In genomic region chr12:29517265-29517664, GRCh38 we compare ENCODE assay signal across 15 cellular contexts. TPM values are rescaled to one million over a fixed set of nuclear protein-coding genes. Genes with fewer than 3 reads are reported as not detected.
A peak's percentile ranks its signal among the peaks of the same experiment; 100 is the strongest.
DNase-seq lines count a peak whose midpoint lies in the region; ATAC-seq and TF ChIP-seq lines count a peak whose summit lies in the region.
"Had no signal": no experiment of that assay in that cellular context is flagged by ENCODE, and none has a peak within 500 bp of the region (broad histone marks: within the 10 kb centered on the region; RNA-seq: fewer than 3 reads in every experiment).

No MANE protein-coding gene starts in this region.

- no peaks in the 10 kb centered on the region for H3K27me3 ChIP-seq in GM23338 (ENCODE audit: insufficient read depth)
- H3K27me3 ChIP-seq: neural progenitor cell had no signal

- H3K4me3 Mint-ChIP-seq in GM23338, result no peak overlapping the region
- H3K4me3 Mint-ChIP-seq: activated naive CD8-positive, alpha-beta T cell; dendritic cell treated with granulocyte-macrophage colony-stimulating factor and Interleukin-4, amounts not matched to agents 40 ng/mL and 50 ng/mL, for 4 days; neural progenitor cell had no signal

- H3K27me3 Mint-ChIP-seq in GM23338 (ENCODE audit: insufficient read depth, low read depth, poor library complexity), result no peaks in the 10 kb centered on the region

- no peaks in the 10 kb centered on the region for H3K4me1 ChIP-seq in GM23338 (ENCODE audit: insufficient read depth)
- H3K4me1 ChIP-seq: neural progenitor cell had no signal

- no peak overlapping the region for H3K27ac Mint-ChIP-seq in GM23338
- H3K27ac Mint-ChIP-seq: activated naive CD8-positive, alpha-beta T cell; dendritic cell treated with granulocyte-macrophage colony-stimulating factor and Interleukin-4, amounts not matched to agents 40 ng/mL and 50 ng/mL, for 4 days; neural progenitor cell had no signal

- H3K9me3 Mint-ChIP-seq in GM23338, result no peaks in the 10 kb centered on the region
- H3K9me3 Mint-ChIP-seq: dendritic cell treated with granulocyte-macrophage colony-stimulating factor and Interleukin-4, amounts not matched to agents 40 ng/mL and 50 ng/mL, for 4 days; neural progenitor cell had no signal

- intact Hi-C loops in posterior cingulate gyrus (cut with DNase I), result loop anchor here (5.0 kb wide), 1 partner anchor 210 kb away; no protein-coding TSS in a partner anchor

- no peak for ATAC-seq in GM23338

- H3K4me3 ChIP-seq in GM23338, result no peak overlapping the region
- H3K4me3 ChIP-seq: neural progenitor cell had no signal

- DNase-seq in NCI-H82 (lab: John Stamatoyannopoulos, UW) (peak; percentile 22), NCI-H82 treated with DMSO at 0.1 percent for 48 hours (lab: John Stamatoyannopoulos, UW; ENCODE audit: unreplicated experiment) (no peak), NCI-H1105 treated with DMSO at 0.1 percent for 48 hours (lab: John Stamatoyannopoulos, UW) (peak; percentile 15), dermis blood vessel endothelial cell (peak; percentile 11), posterior cingulate gyrus (peak in 9 of 10 donors; percentile 11 to 85 (median 32)), NCI-H146 treated with DMSO at 0.1 percent for 48 hours (lab: John Stamatoyannopoulos, UW; ENCODE audit: unreplicated experiment) (no peak), NCI-H2029 treated with DMSO at 0.1 percent for 48 hours (lab: John Stamatoyannopoulos, UW) (no peak), GM23338 (ENCODE audit: low spot score) (no peak)
- DNase-seq: activated CD8-positive, alpha-beta memory T cell treated with anti-CD3 and anti-CD28 coated beads for 24 hours; kidney; NK-92 treated with Interleukin-12 subunit alpha and Interleukin-12 subunit beta, amount 100 ng/mL, for 24 hours had no signal

- H3K36me3 ChIP-seq in GM23338 (ENCODE audit: insufficient read depth), result no peaks in the 10 kb centered on the region

- no peak overlapping the region for H3K4me2 ChIP-seq in GM23338
- H3K4me2 ChIP-seq: neural progenitor cell had no signal

- H4K20me1 ChIP-seq in GM23338 (replicated peaks; ENCODE audit: insufficient read depth), result no peaks in the 10 kb centered on the region

- H3K9me2 ChIP-seq in GM23338 (ENCODE audit: insufficient read depth), result no peaks in the 10 kb centered on the region

- no peaks in the 10 kb centered on the region for H3F3A ChIP-seq in GM23338 (replicated peaks; ENCODE audit: low read depth)

- H3K79me2 ChIP-seq in GM23338 (replicated peaks; ENCODE audit: insufficient read depth), result no peaks in the 10 kb centered on the region

- no peak overlapping the region for H2AFZ ChIP-seq in GM23338
- H2AFZ ChIP-seq: neural progenitor cell had no signal

- TF ChIP-seq CTCF in GM23338 (conservative IDR thresholded peaks at IDR 0.05; ENCODE audit: low read depth in 2 of 2), result no peak; a peak in 1 of 4 replicates

- no peaks in the 10 kb centered on the region for H3K4me1 Mint-ChIP-seq in GM23338
- H3K4me1 Mint-ChIP-seq: neural progenitor cell had no signal

- H3K36me3 Mint-ChIP-seq in GM23338 (ENCODE audit: low read depth), result peaks cover 17% of the 10 kb centered on the region; the same call in 2 of the 3 replicates
- H3K36me3 Mint-ChIP-seq: activated naive CD8-positive, alpha-beta T cell had no signal

- no peak overlapping the region for H3K27ac ChIP-seq in GM23338 (ENCODE audit: low read depth)
- H3K27ac ChIP-seq: neural progenitor cell had no signal

TF ChIP-seq in GM23338, 12 proteins besides CTCF, POLR2A, EP300 and RAD21:
- TF ChIP-seq ZNF331 (CRISPR knock-in tag; IDR thresholded peaks at IDR 0.05; ENCODE audit: low read depth) (no peak), ZNF462 (CRISPR knock-in tag; IDR thresholded peaks at IDR 0.05) (no peak), ZNF114 (CRISPR knock-in tag; IDR thresholded peaks at IDR 0.05) (no peak), EZH2phosphoT487 (IDR thresholded peaks at IDR 0.05; ENCODE audit: unreplicated experiment) (no peak), EZH2 (IDR thresholded peaks at IDR 0.05; ENCODE audit: low read depth, unreplicated experiment) (no peak), STAT1 (IDR thresholded peaks at IDR 0.05; ENCODE audit: unreplicated experiment) (no peak), CREB1 (CRISPR knock-in tag; IDR thresholded peaks at IDR 0.05; ENCODE audit: low read depth) (no peak)

RNA-seq across cellular contexts. Expression of gene OVCH1, which starts 19.8 kb away (rescaled TPM):
- not detected in 2 replicates for total RNA-seq in dermis blood vessel endothelial cell
- not detected in 2 replicates for total RNA-seq in GM23338 (2014; rRNA removed; shearing (Covaris generic))
- polyA plus RNA-seq in GM23338 (2016; fragmentation: Nextera tagmentation; extraction: Ambion mirVana), result not detected in 2 replicates
- total RNA-seq: T-helper 2 cell treated with Interferon-gamma antibody and Interleukin-4, amounts not matched to agents 100 ng/mL and 5 ng/mL, for 36 hours had no signal

Comparison
In these comparisons a context has a peak if more than half of its experiments do, and no peak if none do; other contexts are left out.
1. DNase-seq: peak in NCI-H82 (single experiment), NCI-H1105 treated with DMSO at 0.1 percent for 48 hours (single experiment), dermis blood vessel endothelial cell (single experiment) and posterior cingulate gyrus (9 of 10); none in NCI-H82 treated with DMSO at 0.1 percent for 48 hours (single experiment), NCI-H146 treated with DMSO at 0.1 percent for 48 hours (single experiment), NCI-H2029 treated with DMSO at 0.1 percent for 48 hours (single experiment) and GM23338 (single experiment).